In the genomic region with DNA sequence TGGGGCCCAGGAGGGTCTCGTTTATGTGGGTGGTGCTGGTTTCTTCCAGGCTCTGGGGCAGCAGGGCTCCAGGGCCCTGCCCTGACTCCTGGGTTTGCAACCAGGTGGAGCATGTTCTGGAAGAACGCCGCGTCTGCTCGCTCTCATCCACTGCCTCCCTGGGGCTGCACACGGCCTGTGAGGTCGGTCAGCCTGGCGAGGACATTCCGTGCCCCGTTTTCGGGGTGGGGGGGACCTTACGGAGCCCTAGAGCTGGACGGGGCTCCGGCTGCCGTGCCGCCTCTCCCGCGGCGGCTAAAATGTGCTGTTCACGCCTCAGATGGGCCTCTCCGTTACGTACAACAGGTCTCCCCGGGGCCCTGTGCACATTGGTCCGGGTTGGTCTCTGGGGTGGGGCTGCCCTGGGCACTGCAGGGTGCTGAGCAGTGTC, we compare ENCODE assay signal across 1 cellular context.
TF ChIP-seq lines count a peak whose summit lies in the region.

No MANE protein-coding gene starts in this region.

TF ChIP-seq in HepG2, 621 proteins besides CTCF, POLR2A, EP300 and RAD21:
- 0 out of 2 replicates have a peak, but pooled peaks have one; percentile 63 for TF ChIP-seq EED (CRISPR knock-in tag; IDR thresholded peaks at IDR 0.05)
- peak; percentile 43; the same call in 1 of the 2 replicates for TF ChIP-seq ZNF747 (CRISPR knock-in tag; IDR thresholded peaks at IDR 0.05; ENCODE audit: borderline replicate concordance)
- no peak for TF ChIP-seq CREM (IDR thresholded peaks at IDR 0.05)
- no peak for TF ChIP-seq CREM (CRISPR knock-in tag; IDR thresholded peaks at IDR 0.05)
- TF ChIP-seq HNRNPLL (IDR thresholded peaks at IDR 0.05; ENCODE audit: low read depth, low read length, poor library complexity, severe bottlenecking) = peak; percentile 21
- 0 out of 2 replicates have a peak, but pooled peaks have one; percentile 20 for TF ChIP-seq ZNF788 (CRISPR knock-in tag; IDR thresholded peaks at IDR 0.05; ENCODE audit: borderline replicate concordance)
- no peak for TF ChIP-seq ZEB1 (IDR thresholded peaks at IDR 0.05; ENCODE audit: insufficient replicate concordance, low read depth)
- TF ChIP-seq KLF9 (CRISPR knock-in tag; IDR thresholded peaks at IDR 0.05; ENCODE audit: low read depth) = no peak
- TF ChIP-seq FOXO4 (CRISPR knock-in tag; conservative IDR thresholded peaks at IDR 0.05) = 0 out of 2 replicates have a peak, but pooled peaks have one; percentile 77
- TF ChIP-seq ZNF687 (CRISPR knock-in tag; IDR thresholded peaks at IDR 0.05) = peak; percentile 49; the same call in 1 of the 2 replicates
- TF ChIP-seq NPAS2 (CRISPR knock-in tag; IDR thresholded peaks at IDR 0.05; ENCODE audit: borderline replicate concordance) = no peak
- TF ChIP-seq ZNF619 (CRISPR knock-in tag; IDR thresholded peaks at IDR 0.05) = no peak
- no peak for TF ChIP-seq MAZ (IDR thresholded peaks at IDR 0.05; ENCODE audit: borderline replicate concordance, low read depth, low read length)
- 0 out of 2 replicates have a peak, but pooled peaks have one; percentile 45 for TF ChIP-seq MAZ (CRISPR knock-in tag; IDR thresholded peaks at IDR 0.05; ENCODE audit: low read depth)
- TF ChIP-seq ZNF768 (CRISPR knock-in tag; IDR thresholded peaks at IDR 0.05) = 0 out of 2 replicates have a peak, but pooled peaks have one; percentile 3
- 0 out of 2 replicates have a peak, but pooled peaks have one; percentile 41 for TF ChIP-seq POGK (CRISPR knock-in tag; conservative IDR thresholded peaks at IDR 0.05)
- peak; percentile 52; the same call in 1 of the 2 replicates for TF ChIP-seq ZNF280B (CRISPR knock-in tag; IDR thresholded peaks at IDR 0.05; ENCODE audit: borderline replicate concordance)
- TF ChIP-seq ZNF30 (CRISPR knock-in tag; IDR thresholded peaks at IDR 0.05) = peak; percentile 71; the same call in 1 of the 2 replicates
TF ChIP-seq in HepG2: peak in this region for 11.
